1 cellular context compared by ENCODE assay signal in the genomic region with DNA sequence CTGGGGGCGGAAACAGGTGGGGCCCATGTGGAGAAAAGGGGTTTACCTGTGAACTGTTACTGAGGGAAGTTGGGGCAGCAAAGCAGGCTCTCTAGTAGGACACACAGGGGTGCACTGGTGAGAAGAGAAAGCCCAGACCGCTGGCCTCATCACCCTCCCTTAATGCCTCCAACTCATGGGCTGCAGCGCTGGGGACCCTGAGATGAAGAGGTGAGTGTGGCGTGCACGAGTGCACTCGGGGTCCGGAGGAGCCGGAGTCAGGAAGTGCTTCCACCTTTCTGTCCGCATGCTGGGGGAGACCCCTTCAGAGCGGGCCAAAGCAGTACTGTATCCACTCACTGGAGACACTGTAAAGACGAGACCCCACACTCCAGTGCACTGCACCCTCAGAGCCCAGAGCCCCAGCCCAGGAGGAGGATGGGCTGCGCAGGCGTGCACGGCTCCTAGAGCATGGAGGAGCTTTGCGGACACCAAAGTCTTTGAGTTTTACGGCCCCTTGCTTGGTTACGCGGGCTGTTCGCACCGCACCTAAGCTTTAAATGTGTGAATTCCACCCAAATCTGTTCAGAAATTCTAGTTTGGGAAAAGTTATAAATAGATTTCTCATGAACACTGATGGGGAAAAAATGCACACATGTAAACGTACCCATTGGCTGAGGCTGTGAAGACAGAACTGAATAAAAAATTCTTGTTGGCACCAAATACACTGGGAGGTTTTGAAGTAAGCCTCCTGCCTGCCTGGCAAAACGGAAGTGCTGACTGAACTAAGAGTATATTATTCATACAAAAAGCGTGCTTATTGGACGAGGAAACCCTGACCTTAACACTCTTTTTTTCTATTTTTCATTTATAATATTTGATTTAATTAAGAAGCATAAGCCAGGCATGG.
TF ChIP-seq lines count a peak whose summit lies in the region.

No MANE protein-coding gene starts in this region.

TF ChIP-seq in K562, 482 proteins besides CTCF, POLR2A, EP300 and RAD21:
- TF ChIP-seq HDAC3 (IDR thresholded peaks at IDR 0.05; ENCODE audit: borderline replicate concordance, partially characterized antibody) (no peak), ZBED1 (IDR thresholded peaks at IDR 0.05) (0 out of 2 replicates have a peak, but pooled peaks have one; percentile 30)
